In the genomic region with DNA sequence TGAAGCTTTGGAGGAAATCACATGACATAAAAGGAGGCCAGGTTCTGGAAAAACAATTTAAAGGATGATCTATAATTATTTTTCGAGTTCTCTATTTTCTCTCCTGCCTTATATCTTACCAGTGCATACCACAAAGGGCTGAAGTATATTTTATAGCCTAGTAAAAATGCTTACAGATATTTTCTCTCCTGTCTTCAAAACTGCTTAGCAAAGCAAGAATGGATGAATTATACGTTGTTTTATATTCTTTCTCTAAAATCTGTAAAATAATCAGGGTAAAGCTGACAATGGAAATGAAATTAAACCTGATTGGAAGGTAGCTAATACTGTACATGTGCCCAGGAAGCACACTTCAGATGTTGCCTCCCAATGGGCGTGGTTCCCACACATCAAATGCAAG, we compare ENCODE assay signal across 9 cellular contexts.
"Had no signal": no experiment of that assay in that cellular context is flagged by ENCODE, and none has a peak within 500 bp of the region (broad histone marks: within the 10 kb centered on the region; RNA-seq: fewer than 3 reads in every experiment).

No MANE protein-coding gene starts in this region.

- H3K4me1 ChIP-seq: HAP-1 had no signal

- H3K36me3 ChIP-seq: HAP-1 had no signal

- H3K4me1 Mint-ChIP-seq: GM23338 had no signal

- H3K4me3 ChIP-seq: GM23248, GM23338, HAP-1 had no signal

- H3K4me2 ChIP-seq: GM23338 had no signal

- H3K4me3 Mint-ChIP-seq: GM23338, H9 had no signal

- H3K27ac ChIP-seq: GM23248 had no signal

- FAIRE-seq: H1, H54 had no signal

- ATAC-seq: GM23338, HCT116 had no signal

- DNase-seq: GM23248, H7, H9, HCEC 1CT had no signal

- H3K27ac Mint-ChIP-seq: GM23338, H9 had no signal

- H3K9ac ChIP-seq: GM23248 had no signal

- H3K9me3 ChIP-seq: HAP-1 had no signal

- H2AFZ ChIP-seq: GM23248, GM23338 had no signal
